In the genomic region with DNA sequence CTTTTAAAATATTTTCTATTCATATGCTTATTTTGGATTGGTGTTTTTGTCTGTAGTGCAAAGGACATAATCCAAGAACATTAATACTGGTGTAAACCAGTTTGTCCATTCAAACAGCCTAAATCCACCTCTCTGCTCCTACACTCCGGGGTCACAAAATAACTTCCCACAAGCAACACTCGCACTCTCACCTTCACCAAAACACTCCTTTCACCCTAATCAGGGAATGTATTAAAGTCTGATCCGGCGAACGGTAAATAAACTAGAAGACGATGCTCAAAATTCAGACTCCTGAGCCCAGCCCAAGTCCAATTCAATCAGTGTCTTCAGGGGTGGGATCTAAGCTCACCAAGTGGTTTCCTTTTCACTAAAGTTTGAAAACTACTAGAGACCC, we compare ENCODE assay signal across 8 cellular contexts. TPM values are rescaled to one million over a fixed set of nuclear protein-coding genes. Genes with fewer than 3 reads are reported as not detected.
A peak's percentile ranks its signal among the peaks of the same experiment; 100 is the strongest.
DNase-seq lines count a peak whose midpoint lies in the region; ATAC-seq and TF ChIP-seq lines count a peak whose summit lies in the region.

No MANE protein-coding gene starts in this region.

- ATAC-seq in GM19351 (IDR thresholded peaks at IDR 0.05; ENCODE audit: unreplicated experiment): no peak
- ATAC-seq in GM19397 (IDR thresholded peaks at IDR 0.05; ENCODE audit: unreplicated experiment): no peak

- peak overlapping the region; percentile 77 to 95 (median 88) for H3K27ac ChIP-seq in BLaER1 treated with 17β-estradiol and CSF1 and Interleukin-3, amounts not matched to agents 10 nM and 100 nM
- H3K27ac ChIP-seq in ascending aorta: peak overlapping the region; percentile 84 to 87
- H3K27ac ChIP-seq in testis: peak overlapping the region; percentile 93 to 95

- TF ChIP-seq CTCF in ascending aorta (IDR thresholded peaks at IDR 0.05): no peak
- no peak for TF ChIP-seq CTCF in kidney epithelial cell (IDR thresholded peaks at IDR 0.05; ENCODE audit: insufficient read depth, low read length, poor library complexity, severe bottlenecking)
- no peak for TF ChIP-seq CTCF in testis (IDR thresholded peaks at IDR 0.05)

- H3K4me1 ChIP-seq in BLaER1 treated with 17β-estradiol and CSF1 and Interleukin-3, amounts not matched to agents 10 nM and 100 nM: peaks cover 28 to 54% (median 46%) of the 10 kb centered on the region in 10 experiments
- H3K4me1 ChIP-seq in ascending aorta: peaks cover 0 to 14% of the 10 kb centered on the region in 2 donors
- peaks cover 24% of the 10 kb centered on the region for H3K4me1 ChIP-seq in testis

- peak overlapping the region; percentile 59 to 96 (median 87) for H3K4me2 ChIP-seq in BLaER1 treated with 17β-estradiol and CSF1 and Interleukin-3, amounts not matched to agents 10 nM and 100 nM

- H3K9me3 ChIP-seq in BLaER1 treated with 17β-estradiol and CSF1 and Interleukin-3, amounts not matched to agents 10 nM and 100 nM (replicated peaks in 1 of 11): no peaks in the 10 kb centered on the region
- H3K9me3 ChIP-seq in ascending aorta: no peaks in the 10 kb centered on the region
- no peaks in the 10 kb centered on the region for H3K9me3 ChIP-seq in testis

- peaks cover 0 to 29% (median 8%) of the 10 kb centered on the region in 11 experiments; a peak in 10 of 22 replicates for H4K20me1 ChIP-seq in BLaER1 treated with 17β-estradiol and CSF1 and Interleukin-3, amounts not matched to agents 10 nM and 100 nM

- TF ChIP-seq POLR2A in testis (IDR thresholded peaks at IDR 0.05): no peak

- H3K9ac ChIP-seq in BLaER1 treated with 17β-estradiol and CSF1 and Interleukin-3, amounts not matched to agents 10 nM and 100 nM: peak overlapping the region; percentile 81 to 96 (median 90)

- intact Hi-C loops in ascending aorta (cut with DNase I) (loop anchor here (1.0 to 10.0 kb wide), 7 partner anchors 66 to 943 kb away; a partner anchor contains a TSS), testis (cut with DNase I; ENCODE audit: low total_unique reads) (loop anchor here (5.0 kb wide), 1 partner anchor 68 kb away; a partner anchor contains a TSS)

- H3K4me3 ChIP-seq in BLaER1 treated with 17β-estradiol and CSF1 and Interleukin-3, amounts not matched to agents 10 nM and 100 nM: peak overlapping the region; percentile 75 to 99 (median 84)
- H3K4me3 ChIP-seq in ascending aorta: peak overlapping the region; percentile 86 to 97
- peak overlapping the region; percentile 97 for H3K4me3 ChIP-seq in kidney epithelial cell (ENCODE audit: low read depth, low read length)
- H3K4me3 ChIP-seq in testis: peak overlapping the region; percentile 90 to 95

- 1 to 3% methylated on average over 6 of the region's 6 CpGs for WGBS in testis, 2 donors

- DNase-seq in HT-29 (ENCODE audit: low spot score): peak; percentile 41
- no peak for DNase-seq in ascending aorta (ENCODE audit: low spot score in 2 of 2)
- DNase-seq in kidney epithelial cell (ENCODE audit: low read depth): no peak
- no peak for DNase-seq in testis
- DNase-seq in NOMO-1 treated with dmso at 0.1 percent for 144 hours (lab: John Stamatoyannopoulos, UW; ENCODE audit: unreplicated experiment): no peak

- peaks cover 0 to 11% (median 0%) of the 10 kb centered on the region in 11 experiments; a peak in 5 of 22 replicates for H3K36me3 ChIP-seq in BLaER1 treated with 17β-estradiol and CSF1 and Interleukin-3, amounts not matched to agents 10 nM and 100 nM
- H3K36me3 ChIP-seq in ascending aorta (no peaks in the 10 kb centered on the region), kidney epithelial cell (ENCODE audit: control insufficient read depth, insufficient read depth, low read length) (no peaks in the 10 kb centered on the region), testis (ENCODE audit: low read depth, missing control alignments) (no peaks in the 10 kb centered on the region)

- H3K27me3 ChIP-seq in BLaER1 treated with 17β-estradiol and CSF1 and Interleukin-3, amounts not matched to agents 10 nM and 100 nM: peaks cover 0 to 6% (median 5%) of the 10 kb centered on the region in 11 experiments; a peak in 10 of 22 replicates
- H3K27me3 ChIP-seq in ascending aorta: no peaks in the 10 kb centered on the region
- H3K27me3 ChIP-seq in kidney epithelial cell (ENCODE audit: control insufficient read depth, insufficient read depth, low read length): no peaks in the 10 kb centered on the region
- H3K27me3 ChIP-seq in testis: no peaks in the 10 kb centered on the region

RNA-seq across cellular contexts. Expression of a gene that starts 0.6 kb away (rescaled TPM):
- 14.7 and 20.0 TPM in 2 replicates for total RNA-seq in HT-29 (2014; rRNA removed; shearing (Covaris generic))
- total RNA-seq in ascending aorta (37.3 TPM), kidney epithelial cell (30.6 and 36.4 TPM in 2 replicates), testis (10 to 100 TPM; 74.0 to 77.3 TPM)
- polyA plus RNA-seq in testis (ENCODE audit: insufficient read depth, low read depth, low replicate concordance): 32.0 TPM
